Comparison of ENCODE assay signal across 1 cellular context in the genomic region with DNA sequence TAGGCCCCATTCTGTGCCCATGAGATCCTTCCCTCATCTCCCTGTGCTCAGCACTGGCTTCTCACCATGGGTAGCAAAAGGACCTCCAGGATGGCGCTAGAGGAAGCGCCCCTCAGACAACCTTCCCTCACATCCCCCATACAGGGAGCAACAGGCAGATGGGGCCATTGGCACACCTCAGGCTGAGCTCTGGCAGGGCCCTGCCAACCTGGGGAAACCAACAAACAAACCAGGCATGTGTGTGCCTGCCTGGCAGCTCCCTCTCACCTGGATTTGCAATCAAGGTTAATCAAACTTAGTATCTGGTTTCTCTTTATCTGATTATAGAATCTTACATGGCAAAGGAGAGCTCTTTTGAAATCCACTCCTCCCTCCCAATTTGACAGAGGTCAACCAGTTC.
TF ChIP-seq lines count a peak whose summit lies in the region.

No MANE protein-coding gene starts in this region.

TF ChIP-seq in WTC11, 78 proteins besides CTCF, POLR2A, EP300 and RAD21 (continued from another document):
- TF ChIP-seq, protein P1, sequence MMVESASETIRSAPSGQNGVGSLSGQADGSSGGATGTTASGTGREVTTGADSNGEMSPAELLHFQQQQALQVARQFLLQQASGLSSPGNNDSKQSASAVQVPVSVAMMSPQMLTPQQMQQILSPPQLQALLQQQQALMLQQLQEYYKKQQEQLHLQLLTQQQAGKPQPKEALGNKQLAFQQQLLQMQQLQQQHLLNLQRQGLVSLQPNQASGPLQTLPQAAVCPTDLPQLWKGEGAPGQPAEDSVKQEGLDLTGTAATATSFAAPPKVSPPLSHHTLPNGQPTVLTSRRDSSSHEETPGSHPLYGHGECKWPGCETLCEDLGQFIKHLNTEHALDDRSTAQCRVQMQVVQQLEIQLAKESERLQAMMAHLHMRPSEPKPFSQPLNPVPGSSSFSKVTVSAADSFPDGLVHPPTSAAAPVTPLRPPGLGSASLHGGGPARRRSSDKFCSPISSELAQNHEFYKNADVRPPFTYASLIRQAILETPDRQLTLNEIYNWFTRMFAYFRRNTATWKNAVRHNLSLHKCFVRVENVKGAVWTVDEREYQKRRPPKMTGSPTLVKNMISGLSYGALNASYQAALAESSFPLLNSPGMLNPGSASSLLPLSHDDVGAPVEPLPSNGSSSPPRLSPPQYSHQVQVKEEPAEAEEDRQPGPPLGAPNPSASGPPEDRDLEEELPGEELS (CRISPR knock-in tag; IDR thresholded peaks at IDR 0.05), result no peak
- no peak for TF ChIP-seq CREM (CRISPR knock-in tag; IDR thresholded peaks at IDR 0.05)
- TF ChIP-seq ELF4 (CRISPR knock-in tag; IDR thresholded peaks at IDR 0.05; ENCODE audit: low read depth), result no peak
- no peak for TF ChIP-seq SMAD3 (CRISPR knock-in tag; IDR thresholded peaks at IDR 0.05; ENCODE audit: borderline replicate concordance)
- no peak for TF ChIP-seq TEAD1 (CRISPR knock-in tag; IDR thresholded peaks at IDR 0.05)
- TF ChIP-seq, protein P2, sequence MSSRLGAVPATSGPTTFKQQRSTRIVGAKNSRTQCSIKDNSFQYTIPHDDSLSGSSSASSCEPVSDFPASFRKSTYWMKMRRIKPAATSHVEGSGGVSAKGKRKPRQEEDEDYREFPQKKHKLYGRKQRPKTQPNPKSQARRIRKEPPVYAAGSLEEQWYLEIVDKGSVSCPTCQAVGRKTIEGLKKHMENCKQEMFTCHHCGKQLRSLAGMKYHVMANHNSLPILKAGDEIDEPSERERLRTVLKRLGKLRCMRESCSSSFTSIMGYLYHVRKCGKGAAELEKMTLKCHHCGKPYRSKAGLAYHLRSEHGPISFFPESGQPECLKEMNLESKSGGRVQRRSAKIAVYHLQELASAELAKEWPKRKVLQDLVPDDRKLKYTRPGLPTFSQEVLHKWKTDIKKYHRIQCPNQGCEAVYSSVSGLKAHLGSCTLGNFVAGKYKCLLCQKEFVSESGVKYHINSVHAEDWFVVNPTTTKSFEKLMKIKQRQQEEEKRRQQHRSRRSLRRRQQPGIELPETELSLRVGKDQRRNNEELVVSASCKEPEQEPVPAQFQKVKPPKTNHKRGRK (CRISPR knock-in tag; IDR thresholded peaks at IDR 0.05; ENCODE audit: borderline replicate concordance), result no peak
- TF ChIP-seq ZNF396 (CRISPR knock-in tag; IDR thresholded peaks at IDR 0.05; ENCODE audit: borderline replicate concordance), result no peak
TF ChIP-seq in WTC11: peak in this region for 0.
